ENCODE assay signal across 26 cellular contexts in the genomic region with DNA sequence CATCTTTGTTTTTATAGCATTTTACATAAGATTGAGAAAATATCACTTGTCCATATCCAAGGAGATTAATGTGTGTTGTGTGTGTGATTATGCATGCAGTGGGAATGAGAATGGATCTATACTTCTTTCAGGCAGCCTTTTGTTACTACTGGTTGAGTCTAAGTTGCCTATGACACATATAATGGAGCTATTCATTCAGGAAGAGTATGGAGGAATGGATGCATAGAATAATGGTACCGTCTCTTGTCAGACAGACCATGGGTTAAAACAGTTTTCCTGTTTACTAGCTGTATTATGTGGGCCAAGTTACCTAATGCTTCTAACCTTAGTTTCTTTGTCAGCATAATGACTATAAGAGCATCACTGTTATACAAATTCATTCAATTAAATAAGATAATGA.
"Had no signal": no experiment of that assay in that cellular context is flagged by ENCODE, and none has a peak within 500 bp of the region (broad histone marks: within the 10 kb centered on the region; RNA-seq: fewer than 3 reads in every experiment).

No MANE protein-coding gene starts in this region.

- H3K9me3 Mint-ChIP-seq: stimulated activated naive B cell treated with anti-CD40 and anti-IgM and Interleukin-4, amounts not matched to agents 10 μg/mL and 1 μg/mL and 100 μg/mL, for 72 hours had no signal

- H3K36me3 ChIP-seq: neutrophil, pancreas, prostate gland, right lobe of liver, sigmoid colon, stomach, thoracic aorta, thyroid gland, tibial nerve, upper lobe of left lung, vagina had no signal

- H3K27ac Mint-ChIP-seq: natural killer cell; nephron; stimulated activated effector memory CD8-positive, alpha-beta T cell treated with anti-CD3 and anti-CD28 coated beads, Interleukin-12 subunit alpha, Interleukin-12 subunit beta, amount 100 ng/mL, for 72 hours; stimulated activated naive B cell treated with anti-CD40 and anti-IgM and Interleukin-4, amounts not matched to agents 10 μg/mL and 1 μg/mL and 100 μg/mL, for 72 hours; stimulated activated naive CD8-positive, alpha-beta T cell treated with anti-CD3 and anti-CD28 coated beads, Interleukin-15, Interleukin-2, amounts not matched to agents 100 ng/mL and 50 ng/mL, for 24 hours had no signal

- H3K36me3 Mint-ChIP-seq: natural killer cell; stimulated activated effector memory CD8-positive, alpha-beta T cell treated with anti-CD3 and anti-CD28 coated beads, Interleukin-12 subunit alpha, Interleukin-12 subunit beta, amount 100 ng/mL, for 72 hours; stimulated activated naive B cell treated with anti-CD40 and anti-IgM and Interleukin-4, amounts not matched to agents 10 μg/mL and 1 μg/mL and 100 μg/mL, for 72 hours had no signal

- ATAC-seq: natural killer cell; pancreas; right cardiac atrium; right lobe of liver; stimulated activated effector memory CD8-positive, alpha-beta T cell treated with anti-CD3 and anti-CD28 coated beads, Interleukin-12 subunit alpha, Interleukin-12 subunit beta, amount 100 ng/mL, for 72 hours; stimulated activated naive B cell treated with anti-CD40 and anti-IgM and Interleukin-4, amounts not matched to agents 10 μg/mL and 1 μg/mL and 100 μg/mL, for 72 hours had no signal

- DNase-seq: natural killer cell; nucleus accumbens; pancreas; retina; right cardiac atrium; right lobe of liver; sigmoid colon; small intestine; stimulated activated CD4-positive, alpha-beta T cell treated with anti-CD3 and anti-CD28 coated beads, Interleukin-15, amount 100 ng/mL, for 24 hours; stimulated activated CD4-positive, alpha-beta T cell treated with anti-CD3 and anti-CD28 coated beads, Interleukin-2, amount 100 ng/mL, for 24 hours; stimulated activated CD4-positive, alpha-beta T cell treated with anti-CD3 and anti-CD28 coated beads, Interleukin-2, amount 100 ng/mL, for 48 hours; stimulated activated CD4-positive, alpha-beta T cell treated with anti-CD3 and anti-CD28 coated beads, Interleukin-4, amount 100 ng/mL, for 24 hours; stimulated activated naive B cell treated with anti-CD40 and anti-IgM and Interleukin-4, amounts not matched to agents 10 μg/mL and 1 μg/mL and 100 μg/mL, for 72 hours; stimulated activated naive CD4-positive, alpha-beta T cell treated with Interleukin-2 at 50 U/mL for 16 hours; stomach; thyroid gland; upper lobe of left lung had no signal

- H3K4me1 ChIP-seq: prostate gland, right lobe of liver, sigmoid colon, stomach, thyroid gland, vagina had no signal

- H3K4me3 ChIP-seq: pancreas, prostate gland, right lobe of liver, sigmoid colon, stomach, thoracic aorta, thyroid gland, tibial nerve, upper lobe of left lung, vagina had no signal

- H3K27ac ChIP-seq: neutrophil, pancreas, prostate gland, right lobe of liver, sigmoid colon, stomach, thoracic aorta, thyroid gland, tibial nerve, upper lobe of left lung, vagina had no signal

- H3K4me1 Mint-ChIP-seq: natural killer cell; stimulated activated effector memory CD8-positive, alpha-beta T cell treated with anti-CD3 and anti-CD28 coated beads, Interleukin-12 subunit alpha, Interleukin-12 subunit beta, amount 100 ng/mL, for 72 hours had no signal

- FAIRE-seq: pancreas, small intestine, urothelium cell line had no signal

- H3K27me3 ChIP-seq: neutrophil, pancreas, right lobe of liver, sigmoid colon, stomach, thyroid gland, tibial nerve, upper lobe of left lung, vagina had no signal

- H3K27me3 Mint-ChIP-seq: stimulated activated naive B cell treated with anti-CD40 and anti-IgM and Interleukin-4, amounts not matched to agents 10 μg/mL and 1 μg/mL and 100 μg/mL, for 72 hours; stimulated activated naive CD8-positive, alpha-beta T cell treated with anti-CD3 and anti-CD28 coated beads, Interleukin-15, Interleukin-2, amounts not matched to agents 100 ng/mL and 50 ng/mL, for 24 hours had no signal

- H3K9me3 ChIP-seq: neutrophil, pancreas, prostate gland, right lobe of liver, sigmoid colon, stomach, thoracic aorta, thyroid gland, tibial nerve, upper lobe of left lung, vagina had no signal

- H3K4me3 Mint-ChIP-seq: natural killer cell; nephron; stimulated activated effector memory CD8-positive, alpha-beta T cell treated with anti-CD3 and anti-CD28 coated beads, Interleukin-12 subunit alpha, Interleukin-12 subunit beta, amount 100 ng/mL, for 72 hours; stimulated activated naive B cell treated with anti-CD40 and anti-IgM and Interleukin-4, amounts not matched to agents 10 μg/mL and 1 μg/mL and 100 μg/mL, for 72 hours; stimulated activated naive CD8-positive, alpha-beta T cell treated with anti-CD3 and anti-CD28 coated beads, Interleukin-15, Interleukin-2, amounts not matched to agents 100 ng/mL and 50 ng/mL, for 24 hours had no signal
